1 cellular context compared by ENCODE assay signal in the genomic region with DNA sequence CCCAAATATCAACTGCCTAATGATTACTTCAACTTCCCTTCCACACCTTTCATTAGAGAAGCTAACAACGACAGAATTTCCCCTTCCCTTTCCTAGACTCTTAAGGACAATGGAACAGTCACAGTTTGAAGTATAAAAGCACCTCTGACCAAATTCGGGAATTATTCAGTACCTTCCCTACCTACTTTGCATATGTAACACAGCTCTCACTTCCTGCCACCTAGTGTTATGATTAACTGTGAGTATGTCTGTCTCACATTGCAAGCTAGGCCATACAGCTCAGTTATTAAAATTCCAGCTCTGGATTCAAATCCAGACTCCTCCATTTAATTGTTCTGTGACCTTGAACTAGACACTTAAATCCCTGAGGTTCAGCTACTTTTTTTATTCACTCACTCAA.
TF ChIP-seq lines count a peak whose summit lies in the region.

No MANE protein-coding gene starts in this region.

TF ChIP-seq in HCT116, 20 proteins besides CTCF, POLR2A, EP300 and RAD21 (continued from another document):
- TF ChIP-seq CEBPB (IDR thresholded peaks at IDR 0.05; ENCODE audit: low read depth) (no peak), SP1 (IDR thresholded peaks at IDR 0.05; ENCODE audit: low read depth) (no peak)
TF ChIP-seq in HCT116: peak in this region for 0.
